1 cellular context compared by ENCODE assay signal in the genomic region with DNA sequence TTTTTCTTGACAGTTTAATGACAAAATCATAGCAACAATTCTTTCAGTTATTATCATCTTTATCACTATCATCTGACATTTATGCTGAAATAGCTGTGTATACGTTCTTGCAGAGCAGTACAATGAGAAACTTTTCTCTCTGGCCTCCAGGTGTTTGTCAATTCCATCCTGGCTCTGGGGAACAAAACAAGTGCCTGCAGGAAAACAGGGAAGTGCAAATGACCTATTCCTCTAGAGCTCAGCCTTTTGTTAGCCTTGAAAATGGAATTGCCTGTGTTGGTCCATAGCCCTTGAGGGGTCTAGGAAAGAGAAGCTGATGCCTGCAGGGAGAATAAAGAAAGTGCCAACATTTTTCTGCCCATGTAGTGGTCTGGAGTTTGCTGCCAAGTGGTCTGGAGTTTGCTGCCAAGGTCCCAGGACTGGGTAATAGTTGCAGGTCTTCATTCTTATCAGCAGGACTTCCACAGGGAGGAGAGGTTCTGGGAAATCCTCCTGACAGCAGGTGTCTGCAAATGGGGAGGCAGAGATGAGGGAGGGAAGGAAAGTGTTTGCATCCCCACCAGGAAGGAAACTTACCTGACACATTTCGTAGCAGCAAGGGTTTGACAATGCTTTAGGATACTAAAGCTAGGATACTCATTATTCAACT.
TF ChIP-seq lines count a peak whose summit lies in the region.

No MANE protein-coding gene starts in this region.

TF ChIP-seq in H1, 55 proteins besides CTCF, POLR2A, EP300 and RAD21:
- no peak for TF ChIP-seq RNF2 (IDR thresholded peaks at IDR 0.05; ENCODE audit: borderline replicate concordance, low read depth, low read length, missing control alignments, poor library complexity, severe bottlenecking)
- TF ChIP-seq EGR1 (IDR thresholded peaks at IDR 0.05; ENCODE audit: borderline replicate concordance, low read depth, low read length), result no peak
- no peak for TF ChIP-seq CHD2 (IDR thresholded peaks at IDR 0.05; ENCODE audit: low read length)
- no peak for TF ChIP-seq HDAC6 (IDR thresholded peaks at IDR 0.05; ENCODE audit: low read depth, low read length)
- no peak for TF ChIP-seq SP4 (IDR thresholded peaks at IDR 0.05; ENCODE audit: low read length)
